In the genomic region with DNA sequence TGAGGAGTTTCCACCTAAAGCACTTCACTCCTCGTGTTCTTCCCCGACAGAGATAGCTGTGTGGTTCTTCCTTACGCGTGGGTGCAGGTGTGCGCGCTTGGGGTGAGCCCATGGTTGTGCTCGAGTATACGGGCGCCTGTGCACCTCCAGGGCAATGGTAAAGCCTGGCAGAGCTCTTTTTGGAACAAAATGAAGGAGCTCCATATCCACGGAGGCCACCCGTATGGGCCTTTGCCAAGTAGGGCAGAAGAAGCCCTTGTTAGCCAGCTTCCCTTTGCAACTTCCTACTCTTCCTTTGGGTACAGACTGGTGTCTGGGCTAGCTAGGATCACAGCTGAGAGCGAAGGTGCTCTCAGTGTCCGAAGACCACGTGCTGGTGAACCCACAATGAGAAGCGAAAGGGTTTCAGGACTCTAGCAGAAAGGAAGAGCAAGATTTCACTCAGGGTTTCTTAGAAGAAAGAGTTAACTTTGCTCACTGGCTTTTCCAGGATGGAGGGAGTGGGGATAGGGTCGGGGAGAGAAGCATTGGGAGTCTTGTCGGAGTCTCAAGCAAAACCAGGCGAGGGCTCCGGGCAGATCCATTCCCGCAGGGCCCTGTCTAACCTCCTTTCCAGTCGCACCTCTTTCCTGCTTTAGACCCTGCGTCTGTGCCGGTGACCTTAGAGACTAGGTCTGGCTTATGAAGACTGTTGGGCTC, we compare ENCODE assay signal across 8 cellular contexts. TPM values are rescaled to one million over a fixed set of nuclear protein-coding genes. Genes with fewer than 3 reads are reported as not detected.
DNase-seq lines count a peak whose midpoint lies in the region; ATAC-seq and TF ChIP-seq lines count a peak whose summit lies in the region.

No MANE protein-coding gene starts in this region.

- peak; percentile 22 to 34 for ATAC-seq in lower lobe of right lung

- intact Hi-C loops in lower lobe of right lung (cut with DNase I) = no loop called here

- peaks cover 70% of the 10 kb centered on the region for H3K27me3 ChIP-seq in lower lobe of right lung (ENCODE audit: low read depth)
- peaks cover 0 to 34% of the 10 kb centered on the region in 2 donors for H3K27me3 ChIP-seq in tibial nerve

- no peak for TF ChIP-seq CTCF in lower lobe of right lung (IDR thresholded peaks at IDR 0.05)
- TF ChIP-seq CTCF in tibial nerve (IDR thresholded peaks at IDR 0.05) = no peak

- no peak for TF ChIP-seq EP300 in tibial nerve (IDR thresholded peaks at IDR 0.05)

- DNase-seq in DMS53 (lab: John Stamatoyannopoulos, UW) (peak; percentile 82), NCI-H1694 treated with DMSO at 0.1 percent for 48 hours (lab: John Stamatoyannopoulos, UW) (peak; percentile 82), cerebellum (ENCODE audit: low spot score) (peak; percentile 1), lower lobe of right lung (no peak), tibial nerve (ENCODE audit: low spot score in 2 of 2) (no peak), NCI-H2196 (lab: John Stamatoyannopoulos, UW; ENCODE audit: unreplicated experiment) (no peak)
- no peak for DNase-seq in activated CD4-positive, CD25-positive, alpha-beta regulatory T cell (lab: John Stamatoyannopoulos, UW)
- no peak for DNase-seq in stimulated activated CD4-positive, alpha-beta T cell treated with anti-CD3 and anti-CD28 coated beads, Interleukin-12 subunit alpha, Interleukin-12 subunit beta, amount 100 ng/mL, for 4 hours

- peak overlapping the region; percentile 55 for H3K4me3 ChIP-seq in lower lobe of right lung
- H3K4me3 ChIP-seq in tibial nerve = peak overlapping the region; percentile 50 to 74 (median 60)

- WGBS in tibial nerve, 2 donors = 1 to 3% methylated on average over 23 of the region's 23 CpGs

- H3K9me3 ChIP-seq in lower lobe of right lung (no peaks in the 10 kb centered on the region), tibial nerve (no peaks in the 10 kb centered on the region)

- no peak for TF ChIP-seq POLR2A in tibial nerve (IDR thresholded peaks at IDR 0.05)

- H3K4me1 ChIP-seq in lower lobe of right lung (peaks cover 18% of the 10 kb centered on the region), tibial nerve (peaks cover 0 to 51% (median 3%) of the 10 kb centered on the region in 4 donors)

- peak overlapping the region; percentile 72 for H3K27ac ChIP-seq in lower lobe of right lung
- H3K27ac ChIP-seq in tibial nerve = peak overlapping the region; percentile 71 to 94 (median 79)

- H3K36me3 ChIP-seq in lower lobe of right lung (no peaks in the 10 kb centered on the region), tibial nerve (no peaks in the 10 kb centered on the region)

RNA-seq across cellular contexts. Expression of a gene that starts 1.0 kb away (rescaled TPM):
- 84.1 TPM for total RNA-seq in cerebellum
- 1.3 TPM for total RNA-seq in lower lobe of right lung
- total RNA-seq in tibial nerve = 10 to 100 TPM in 3 of 4 donors, 1 to 10 TPM in 1; 8.0 to 72.6 (median 10.7) TPM

Comparison
In these comparisons a context has a peak if more than half of its experiments do, and no peak if none do; other contexts are left out.
1. DNase-seq: peak in DMS53 (single experiment), NCI-H1694 treated with DMSO at 0.1 percent for 48 hours (single experiment) and cerebellum (single experiment); none in lower lobe of right lung (single experiment), tibial nerve (0 of 2), activated CD4-positive, CD25-positive, alpha-beta regulatory T cell (0 of 4), stimulated activated CD4-positive, alpha-beta T cell treated with anti-CD3 and anti-CD28 coated beads, Interleukin-12 subunit alpha, Interleukin-12 subunit beta, amount 100 ng/mL, for 4 hours (single experiment) and NCI-H2196 (single experiment).